In the genomic region with DNA sequence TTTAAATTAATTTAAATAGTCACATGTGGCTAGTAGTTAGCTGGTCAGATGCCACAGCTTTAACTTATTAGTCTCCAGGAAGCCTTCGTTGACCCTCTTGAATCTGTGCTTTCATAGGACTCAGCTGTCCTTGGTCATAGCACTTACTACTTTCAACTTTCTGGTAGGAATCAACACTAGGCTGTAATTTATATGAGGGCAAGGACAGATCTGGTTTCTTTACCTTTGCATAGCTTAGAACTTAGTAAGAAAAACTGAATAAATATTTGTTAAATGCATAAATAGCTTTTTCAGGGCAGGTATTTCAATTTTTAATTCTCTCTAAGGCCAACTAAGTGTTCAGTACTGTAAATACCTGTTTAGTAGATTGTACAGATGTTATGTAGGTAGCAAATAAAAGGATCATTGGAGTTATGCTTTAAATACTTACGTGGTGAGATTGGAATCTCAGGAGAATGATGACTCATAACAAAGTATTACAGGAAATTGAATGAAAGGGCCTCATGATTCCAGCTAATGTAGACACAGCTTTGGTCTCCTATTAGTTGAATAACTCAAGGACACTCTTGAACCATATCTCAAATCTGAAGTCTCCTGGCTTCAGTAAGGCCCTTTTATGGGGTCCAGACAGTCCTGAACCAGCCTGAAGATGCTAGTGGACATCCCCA, we compare ENCODE assay signal across 1 cellular context.
TF ChIP-seq lines count a peak whose summit lies in the region.

No MANE protein-coding gene starts in this region.

TF ChIP-seq in GM12891, 5 proteins besides CTCF, POLR2A, EP300 and RAD21 (continued from another document):
- TF ChIP-seq TAF1 (IDR thresholded peaks at IDR 0.05; ENCODE audit: low read depth, low read length) = no peak
TF ChIP-seq in GM12891: peak in this region for 0.
